ENCODE assay signal across 8 cellular contexts in the genomic region with DNA sequence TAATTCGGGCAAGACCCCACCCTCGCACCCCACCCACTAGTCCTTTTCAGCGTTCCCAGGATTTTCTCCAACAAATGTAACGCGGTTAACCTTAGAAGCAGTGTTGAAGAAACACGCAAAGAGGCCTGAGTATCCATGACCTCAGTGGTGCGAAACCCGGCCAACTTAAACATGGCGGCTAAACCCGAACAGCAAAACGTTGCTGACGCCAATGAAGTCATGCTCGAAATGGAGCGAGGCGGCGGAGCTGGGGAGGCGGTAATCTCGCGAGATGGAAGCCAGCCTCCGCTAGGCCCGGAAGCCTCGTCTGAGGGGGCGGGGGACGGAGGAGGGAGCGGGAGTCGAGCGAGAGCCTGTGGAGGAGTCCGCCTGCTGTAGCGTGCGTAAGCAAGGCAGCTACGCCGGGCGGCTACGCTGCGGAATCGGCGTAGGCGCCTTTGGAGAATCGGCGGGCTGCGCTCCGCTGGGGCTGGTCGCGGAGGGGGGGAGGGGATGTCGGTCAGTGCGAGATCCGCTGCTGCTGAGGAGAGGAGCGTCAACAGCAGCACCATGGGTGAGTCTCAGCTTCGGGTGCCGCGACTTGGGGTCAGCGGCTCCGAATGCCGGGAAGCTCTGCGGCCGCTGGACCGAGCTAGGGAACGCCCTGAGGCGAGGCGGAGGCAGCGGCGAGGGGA. TPM values are rescaled to one million over a fixed set of nuclear protein-coding genes. Genes with fewer than 3 reads are reported as not detected.
DNase-seq lines count a peak whose midpoint lies in the region; ATAC-seq, FAIRE-seq and TF ChIP-seq lines count a peak whose summit lies in the region.

TSS of gene SEPTIN7 (plus strand) at position 340 of the 674 bp plus-strand sequence. CDS start at position 493, 153 bp downstream.

- H3K27ac ChIP-seq in iPS-20b (ENCODE audit: low read length) (peak within 1 kb of the TSS; percentile 98), small intestine (ENCODE audit: low read depth in 1 of 2, low read length in 1 of 2) (peak within 1 kb of the TSS; percentile 98 to 99)

- 0 to 1% (median 0%) methylated on average over 56 to 62 of the region's 62 CpGs for WGBS in small intestine, 3 donors

- H3K36me3 ChIP-seq in bronchial epithelial cell (ENCODE audit: control insufficient read depth, insufficient read depth, low read length) (no peaks in the 10 kb centered on the region), iPS-20b (ENCODE audit: insufficient read depth, low read depth, low read length) (no peaks in the 10 kb centered on the region), small intestine (ENCODE audit: control insufficient read depth in 2 of 2, insufficient read depth in 2 of 2, low read length in 2 of 2) (no peaks in the 10 kb centered on the region)

- CTCF ChIA-PET in AG04449 (lab: Yijun Ruan, JAX), result interaction anchor here (0.8 to 4.8 kb wide), 6 partner anchors 27 to 106 kb away, joined by 3 to 38 read pairs (median 5); no protein-coding TSS in a partner anchor

- no peaks in the 10 kb centered on the region for H3K27me3 ChIP-seq in bronchial epithelial cell (ENCODE audit: control insufficient read depth, insufficient read depth, low read length)
- no peaks in the 10 kb centered on the region for H3K27me3 ChIP-seq in iPS-20b (ENCODE audit: insufficient read depth, low read length)
- no peaks in the 10 kb centered on the region for H3K27me3 ChIP-seq in small intestine (ENCODE audit: control insufficient read depth in 2 of 2, insufficient read depth in 2 of 2, low read length in 2 of 2)

- POLR2A ChIA-PET in AG04449 (lab: Yijun Ruan, JAX), result interaction anchor here (0.5 to 2.6 kb wide), 21 partner anchors 12 to 626 kb away, joined by 3 to 19 read pairs (median 3); partner anchors contain the start of gene HERPUD2

- FAIRE-seq in bronchial epithelial cell (lab: Jason Lieb, UNC) (no peak), small intestine (lab: Jason Lieb, UNC) (no peak)

- H3K4me3 ChIP-seq in AG04449 (ENCODE audit: low read depth, low read length), result peak within 1 kb of the TSS; percentile 82
- H3K4me3 ChIP-seq in WI38 (ENCODE audit: low read depth, low read length), result peak within 1 kb of the TSS; percentile 86
- peak within 1 kb of the TSS; percentile 92 for H3K4me3 ChIP-seq in bronchial epithelial cell (ENCODE audit: low read depth, low read length)
- peak within 1 kb of the TSS; percentile 80 for H3K4me3 ChIP-seq in iPS-20b (ENCODE audit: low read length)
- peak within 1 kb of the TSS; percentile 98 to 100 for H3K4me3 ChIP-seq in small intestine (ENCODE audit: low read depth in 1 of 2, low read length in 2 of 2)

- H3K4me1 ChIP-seq in iPS-20b (ENCODE audit: insufficient read depth, low read length) (peaks cover 20% of the 10 kb centered on the region), small intestine (ENCODE audit: control insufficient read depth in 2 of 2, insufficient read depth in 1 of 2, low read depth in 1 of 2, low read length in 1 of 2) (peaks cover 0 to 13% of the 10 kb centered on the region in 2 donors)

- H3K9ac ChIP-seq in iPS-20b (ENCODE audit: low read depth, low read length), result peak within 1 kb of the TSS; percentile 99

- H3K9me3 ChIP-seq in iPS-20b (ENCODE audit: insufficient read depth, low read depth, low read length), result no peaks in the 10 kb centered on the region; the same call in 1 of the 2 replicates
- H3K9me3 ChIP-seq in small intestine (ENCODE audit: control insufficient read depth, low read depth), result no peaks in the 10 kb centered on the region

- peak; percentile 88 for ATAC-seq in GM18907 (IDR thresholded peaks at IDR 0.05; ENCODE audit: unreplicated experiment)
- ATAC-seq in HG03159 (IDR thresholded peaks at IDR 0.05; ENCODE audit: unreplicated experiment), result peak; percentile 86

- peak; percentile 94 for DNase-seq in AG04449 (ENCODE audit: low read depth, low spot score)
- DNase-seq in NCI-H2227 treated with DMSO at 0.1 percent for 48 hours (lab: John Stamatoyannopoulos, UW), result peak; percentile 93
- DNase-seq in bronchial epithelial cell (ENCODE audit: low read depth), result peak; percentile 94
- DNase-seq in small intestine, result peak; percentile 99

- TF ChIP-seq CTCF in AG04449 (IDR thresholded peaks at IDR 0.05; ENCODE audit: insufficient read depth, low read length, missing control alignments), result no peak
- no peak for TF ChIP-seq CTCF in WI38 (IDR thresholded peaks at IDR 0.05; ENCODE audit: low read depth, low read length)
- no peak for TF ChIP-seq CTCF in bronchial epithelial cell (IDR thresholded peaks at IDR 0.05; ENCODE audit: insufficient read depth, low read length, severe bottlenecking)

RNA-seq across cellular contexts. Expression of gene SEPTIN7, which starts in this region (rescaled TPM):
- total RNA-seq in bronchial epithelial cell, result 65.0 and 129 TPM in 2 replicates
- polyA plus RNA-seq in small intestine, result 100 to 1,000 TPM in 1 of 3 donors, 10 to 100 TPM in 2; 80.1 to 104 (median 91.9) TPM

Comparison
In these comparisons a context has a peak if more than half of its experiments do, and no peak if none do; other contexts are left out.
1. Peak in every context shown above with its lines: DNase-seq, ATAC-seq, H3K4me3 ChIP-seq and H3K27ac ChIP-seq.